Comparison of ENCODE assay signal across 1 cellular context in genomic region chr20:36677422-36677771, GRCh38.
TF ChIP-seq lines count a peak whose summit lies in the region.

No MANE protein-coding gene starts in this region.

TF ChIP-seq in HepG2, 621 proteins besides CTCF, POLR2A, EP300 and RAD21 (continues in another document):
- TF ChIP-seq SMAD3 (CRISPR knock-in tag; IDR thresholded peaks at IDR 0.05) (no peak), GPN1 (CRISPR knock-in tag; IDR thresholded peaks at IDR 0.05; ENCODE audit: borderline replicate concordance) (no peak), ZNF335 (CRISPR knock-in tag; IDR thresholded peaks at IDR 0.05) (peak; percentile 92), NCOA2 (CRISPR knock-in tag; IDR thresholded peaks at IDR 0.05) (peak; percentile 32; the same call in 1 of the 2 replicates), POLR2AphosphoS5 (IDR thresholded peaks at IDR 0.05; ENCODE audit: low read depth, low read length) (peak; percentile 90), NFAT5 (CRISPR knock-in tag; IDR thresholded peaks at IDR 0.05) (peak; percentile 57; the same call in 1 of the 2 replicates), E2F2 (CRISPR knock-in tag; IDR thresholded peaks at IDR 0.05; ENCODE audit: borderline replicate concordance) (no peak), CEBPB (IDR thresholded peaks at IDR 0.05; ENCODE audit: borderline replicate concordance, low read depth, low read length) (no peak), ZNF407 (CRISPR knock-in tag; IDR thresholded peaks at IDR 0.05; ENCODE audit: not compliant biosample characterization) (peak; percentile 16), ATF7-NPFF (CRISPR knock-in tag; IDR thresholded peaks at IDR 0.05; ENCODE audit: low read depth) (0 out of 2 replicates have a peak, but pooled peaks have one; percentile 18), PPARG (CRISPR knock-in tag; conservative IDR thresholded peaks at IDR 0.05) (no peak), ZNF569 (CRISPR knock-in tag; IDR thresholded peaks at IDR 0.05; ENCODE audit: borderline replicate concordance) (no peak), CSRNP1 (CRISPR knock-in tag; IDR thresholded peaks at IDR 0.05) (0 out of 2 replicates have a peak, but pooled peaks have one; percentile 10), ZUFSP (CRISPR knock-in tag; IDR thresholded peaks at IDR 0.05; ENCODE audit: borderline replicate concordance) (no peak), MNT (IDR thresholded peaks at IDR 0.05) (no peak), CREB1 (IDR thresholded peaks at IDR 0.05) (no peak), CREB1 (CRISPR knock-in tag; IDR thresholded peaks at IDR 0.05) (peak; percentile 25; the same call in 1 of the 2 replicates), ZNF3 (CRISPR knock-in tag; IDR thresholded peaks at IDR 0.05) (no peak), ZC3H13 (CRISPR knock-in tag; IDR thresholded peaks at IDR 0.05) (no peak), STAG1 (CRISPR knock-in tag; IDR thresholded peaks at IDR 0.05) (peak; percentile 11; the same call in 1 of the 2 replicates), KAT8 (CRISPR knock-in tag; IDR thresholded peaks at IDR 0.05) (0 out of 2 replicates have a peak, but pooled peaks have one; percentile 23), JUNB (CRISPR knock-in tag; IDR thresholded peaks at IDR 0.05; ENCODE audit: borderline replicate concordance) (no peak), DRAP1 (CRISPR knock-in tag; IDR thresholded peaks at IDR 0.05) (peak; percentile 95), CREM (IDR thresholded peaks at IDR 0.05) (peak; percentile 35; the same call in 1 of the 2 replicates), CREM (CRISPR knock-in tag; IDR thresholded peaks at IDR 0.05) (no peak), KDM2A (CRISPR knock-in tag; IDR thresholded peaks at IDR 0.05; ENCODE audit: borderline replicate concordance, low read depth) (peak; percentile 56; the same call in 1 of the 2 replicates), ZBTB10 (CRISPR knock-in tag; IDR thresholded peaks at IDR 0.05; ENCODE audit: borderline replicate concordance) (no peak), POLR2G (IDR thresholded peaks at IDR 0.05; ENCODE audit: low read depth, low read length) (peak; percentile 99), ZFY (CRISPR knock-in tag; IDR thresholded peaks at IDR 0.05) (0 out of 2 replicates have a peak, but pooled peaks have one; percentile 1), ZC3H4 (CRISPR knock-in tag; IDR thresholded peaks at IDR 0.05; ENCODE audit: borderline replicate concordance) (no peak), TAF1 (CRISPR knock-in tag; IDR thresholded peaks at IDR 0.05) (peak; percentile 45; the same call in 1 of the 2 replicates)
